13 cellular contexts compared by ENCODE assay signal in genomic region chr12:2190896-2191533, GRCh38.
DNase-seq lines count a peak whose midpoint lies in the region; ATAC-seq and TF ChIP-seq lines count a peak whose summit lies in the region.
"Had no signal": no experiment of that assay in that cellular context is flagged by ENCODE, and none has a peak within 500 bp of the region (broad histone marks: within the 10 kb centered on the region; RNA-seq: fewer than 3 reads in every experiment).

No MANE protein-coding gene starts in this region.

- no peaks in the 10 kb centered on the region for H3K27me3 ChIP-seq in mesenchymal stem cell (ENCODE audit: control insufficient read depth in 1 of 2, insufficient read depth in 1 of 2, low read length in 2 of 2)
- H3K27me3 ChIP-seq in CD8-positive, alpha-beta T cell (ENCODE audit: insufficient read depth, low read length): no peaks in the 10 kb centered on the region
- H3K27me3 ChIP-seq: BLaER1 treated with 17β-estradiol and CSF1 and Interleukin-3, amounts not matched to agents 10 nM and 100 nM had no signal

- H3K9me3 ChIP-seq in mesenchymal stem cell (ENCODE audit: control insufficient read depth, low read length): no peaks in the 10 kb centered on the region
- H3K9me3 ChIP-seq in CD8-positive, alpha-beta T cell (ENCODE audit: low read length): no peaks in the 10 kb centered on the region
- H3K9me3 ChIP-seq: BLaER1 treated with 17β-estradiol and CSF1 and Interleukin-3, amounts not matched to agents 10 nM and 100 nM; Caco-2 had no signal

- DNase-seq in cardiac septum (ENCODE audit: low spot score): peak; percentile 61
- no peak for DNase-seq in left cardiac atrium
- DNase-seq in WTC11 (ENCODE audit: low spot score): no peak
- DNase-seq in mesenchymal stem cell: no peak
- DNase-seq in COR-L47 (lab: John Stamatoyannopoulos, UW): no peak
- no peak for DNase-seq in CD8-positive, alpha-beta T cell
- no peak for DNase-seq in activated CD4-positive, alpha-beta T cell treated with anti-CD3 and anti-CD28 coated beads for 36 hours
- DNase-seq: Caco-2; CD8-positive, alpha-beta memory T cell; GM23248; IMR-90 had no signal

- H3K27ac ChIP-seq in mesenchymal stem cell (ENCODE audit: low read length, poor library complexity, severe bottlenecking): no peak overlapping the region
- H3K27ac ChIP-seq in CD8-positive, alpha-beta T cell (ENCODE audit: low read depth, low read length): no peak overlapping the region
- H3K27ac ChIP-seq: BLaER1 treated with 17β-estradiol and CSF1 and Interleukin-3, amounts not matched to agents 10 nM and 100 nM; GM23248 had no signal

- ATAC-seq in left cardiac atrium (no peak), WTC11 (peak; percentile 14)
- ATAC-seq in CD8-positive, alpha-beta T cell: no peak
- no peak for ATAC-seq in activated CD4-positive, alpha-beta T cell treated with anti-CD3 and anti-CD28 coated beads for 36 hours

- intact Hi-C loops in cardiac septum (cut with DNase I) (no loop called here), left cardiac atrium (cut with DNase I) (no loop called here)
- intact Hi-C loops in CD8-positive, alpha-beta T cell (cut with DNase I, micrococcal nuclease): no loop called here
- intact Hi-C loops in activated CD4-positive, alpha-beta T cell treated with anti-CD3 and anti-CD28 coated beads for 36 hours (cut with DNase I, micrococcal nuclease): no loop called here

- peak overlapping the region; percentile 85 for H3K27ac Mint-ChIP-seq in WTC11
- H3K27ac Mint-ChIP-seq in CD8-positive, alpha-beta T cell: no peak overlapping the region
- no peak overlapping the region for H3K27ac Mint-ChIP-seq in activated CD4-positive, alpha-beta T cell treated with anti-CD3 and anti-CD28 coated beads for 36 hours
- H3K27ac Mint-ChIP-seq: B cell; CD8-positive, alpha-beta memory T cell had no signal

- H2BK120ac ChIP-seq in mesenchymal stem cell (ENCODE audit: low read depth, low read length): peak overlapping the region; percentile 23

- H3K36me3 ChIP-seq in mesenchymal stem cell (ENCODE audit: control insufficient read depth in 1 of 2, insufficient read depth in 2 of 2, low read depth in 1 of 2, low read length in 2 of 2): peaks cover 6 to 16% of the 10 kb centered on the region in 2 experiments
- H3K36me3 ChIP-seq in CD8-positive, alpha-beta T cell (ENCODE audit: insufficient read depth, low read length): no peaks in the 10 kb centered on the region
- H3K36me3 ChIP-seq: BLaER1 treated with 17β-estradiol and CSF1 and Interleukin-3, amounts not matched to agents 10 nM and 100 nM had no signal

- H3K4me3 ChIP-seq in mesenchymal stem cell (ENCODE audit: insufficient read depth in 1 of 2, low read depth in 1 of 2, low read length in 2 of 2): no peak overlapping the region
- H3K4me3 ChIP-seq in CD8-positive, alpha-beta T cell (ENCODE audit: low read depth, low read length): no peak overlapping the region
- H3K4me3 ChIP-seq: BLaER1 treated with 17β-estradiol and CSF1 and Interleukin-3, amounts not matched to agents 10 nM and 100 nM; GM23248 had no signal

- no peak overlapping the region for H3K4me2 ChIP-seq in mesenchymal stem cell (ENCODE audit: low read length, poor library complexity, severe bottlenecking)
- H3K4me2 ChIP-seq: BLaER1 treated with 17β-estradiol and CSF1 and Interleukin-3, amounts not matched to agents 10 nM and 100 nM had no signal

- peak overlapping the region; percentile 31 to 35 for H3K18ac ChIP-seq in mesenchymal stem cell (ENCODE audit: low read depth in 1 of 2, low read length in 2 of 2)

- H2BK5ac ChIP-seq in mesenchymal stem cell (ENCODE audit: low read depth, low read length, poor library complexity, severe bottlenecking): no peak overlapping the region

- no peak overlapping the region for H3K4ac ChIP-seq in mesenchymal stem cell (ENCODE audit: low read depth in 1 of 2, low read length in 2 of 2)

- H3K23ac ChIP-seq in mesenchymal stem cell (ENCODE audit: low read length in 2 of 2): no peak overlapping the region

- H3K36me3 Mint-ChIP-seq in WTC11: no peaks in the 10 kb centered on the region
- H3K36me3 Mint-ChIP-seq in CD8-positive, alpha-beta T cell: no peaks in the 10 kb centered on the region
- H3K36me3 Mint-ChIP-seq in activated CD4-positive, alpha-beta T cell treated with anti-CD3 and anti-CD28 coated beads for 36 hours (ENCODE audit: low read depth): no peaks in the 10 kb centered on the region
- H3K36me3 Mint-ChIP-seq: CD8-positive, alpha-beta memory T cell had no signal

- peak overlapping the region in 1 of 2 experiments; percentile 76 for H3K14ac ChIP-seq in mesenchymal stem cell (ENCODE audit: low read length in 2 of 2)

- peak overlapping the region; percentile 60 for H4K91ac ChIP-seq in mesenchymal stem cell (ENCODE audit: low read length)

- no peak overlapping the region for H3K4me3 Mint-ChIP-seq in WTC11
- H3K4me3 Mint-ChIP-seq in CD8-positive, alpha-beta T cell: no peak overlapping the region
- no peak overlapping the region for H3K4me3 Mint-ChIP-seq in activated CD4-positive, alpha-beta T cell treated with anti-CD3 and anti-CD28 coated beads for 36 hours
- H3K4me3 Mint-ChIP-seq: B cell; CD8-positive, alpha-beta memory T cell had no signal

- POLR2A ChIA-PET in WTC11 (lab: Charles Lee): no interaction called here
- POLR2A ChIA-PET in CD8-positive, alpha-beta T cell (lab: Charles Lee): no interaction called here
- POLR2A ChIA-PET in activated CD4-positive, alpha-beta T cell treated with anti-CD3 and anti-CD28 coated beads for 36 hours (lab: Charles Lee): no interaction called here

- H2BK15ac ChIP-seq in mesenchymal stem cell (ENCODE audit: low read depth, poor library complexity, severe bottlenecking): no peak overlapping the region

- H3K27me3 Mint-ChIP-seq in WTC11 (ENCODE audit: low read depth): no peaks in the 10 kb centered on the region; the same call in 1 of the 2 replicates
- peaks cover 3% of the 10 kb centered on the region for H3K27me3 Mint-ChIP-seq in CD8-positive, alpha-beta T cell (ENCODE audit: low read depth)
- no peaks in the 10 kb centered on the region for H3K27me3 Mint-ChIP-seq in activated CD4-positive, alpha-beta T cell treated with anti-CD3 and anti-CD28 coated beads for 36 hours

- H4K8ac ChIP-seq in mesenchymal stem cell (ENCODE audit: low read length): no peak overlapping the region

- peaks cover 71% of the 10 kb centered on the region for H3K4me1 Mint-ChIP-seq in WTC11
- no peaks in the 10 kb centered on the region for H3K4me1 Mint-ChIP-seq in CD8-positive, alpha-beta T cell (ENCODE audit: low read depth)
- H3K4me1 Mint-ChIP-seq in activated CD4-positive, alpha-beta T cell treated with anti-CD3 and anti-CD28 coated beads for 36 hours: no peaks in the 10 kb centered on the region
- H3K4me1 Mint-ChIP-seq: CD8-positive, alpha-beta memory T cell had no signal

- H2AK5ac ChIP-seq in mesenchymal stem cell (ENCODE audit: low read length, severe bottlenecking): no peak overlapping the region

- no peaks in the 10 kb centered on the region for H3K79me1 ChIP-seq in mesenchymal stem cell (replicated peaks; ENCODE audit: low read length, poor library complexity, severe bottlenecking)

- CTCF ChIA-PET in WTC11 (lab: Charles Lee): no interaction called here
- CTCF ChIA-PET in CD8-positive, alpha-beta T cell (lab: Charles Lee): no interaction called here
- CTCF ChIA-PET in activated CD4-positive, alpha-beta T cell treated with anti-CD3 and anti-CD28 coated beads for 36 hours (lab: Charles Lee): no interaction called here

- no peaks in the 10 kb centered on the region for H3K9me3 Mint-ChIP-seq in WTC11
- H3K9me3 Mint-ChIP-seq in CD8-positive, alpha-beta T cell: no peaks in the 10 kb centered on the region
- no peaks in the 10 kb centered on the region for H3K9me3 Mint-ChIP-seq in activated CD4-positive, alpha-beta T cell treated with anti-CD3 and anti-CD28 coated beads for 36 hours (ENCODE audit: low read depth)
- H3K9me3 Mint-ChIP-seq: CD8-positive, alpha-beta memory T cell had no signal

- no peak overlapping the region for H3K9ac ChIP-seq in mesenchymal stem cell (ENCODE audit: low read length)
- H3K9ac ChIP-seq: BLaER1 treated with 17β-estradiol and CSF1 and Interleukin-3, amounts not matched to agents 10 nM and 100 nM; GM23248 had no signal

- H3K4me1 ChIP-seq in mesenchymal stem cell (ENCODE audit: control insufficient read depth, insufficient read depth, low read depth, low read length): peaks cover 5% of the 10 kb centered on the region
- H3K4me1 ChIP-seq in CD8-positive, alpha-beta T cell (ENCODE audit: insufficient read depth, low read length): no peaks in the 10 kb centered on the region

- no peak for TF ChIP-seq CTCF in WTC11 (IDR thresholded peaks at IDR 0.05)
- no peak for TF ChIP-seq CTCF in CD8-positive, alpha-beta T cell (IDR thresholded peaks at IDR 0.05)

- H2BK12ac ChIP-seq in mesenchymal stem cell (ENCODE audit: low read length in 2 of 2): peak overlapping the region in 1 of 2 experiments; percentile 40

- H2AFZ ChIP-seq in mesenchymal stem cell (ENCODE audit: low read depth, low read length): no peak overlapping the region
- H2AFZ ChIP-seq: GM23248 had no signal

- WGBS in mesenchymal stem cell: 97% methylated on average over 15 of the region's 15 CpGs

TF ChIP-seq in WTC11, 78 proteins besides CTCF, POLR2A, EP300 and RAD21 (continues in another document):
- TF ChIP-seq TP53 (CRISPR knock-in tag; IDR thresholded peaks at IDR 0.05) (no peak), ZNF425 (CRISPR knock-in tag; conservative IDR thresholded peaks at IDR 0.05) (no peak), ZNF232 (CRISPR knock-in tag; IDR thresholded peaks at IDR 0.05) (no peak), ZNF416 (CRISPR knock-in tag; IDR thresholded peaks at IDR 0.05) (no peak)
